8 cellular contexts compared by ENCODE assay signal in the genomic region with DNA sequence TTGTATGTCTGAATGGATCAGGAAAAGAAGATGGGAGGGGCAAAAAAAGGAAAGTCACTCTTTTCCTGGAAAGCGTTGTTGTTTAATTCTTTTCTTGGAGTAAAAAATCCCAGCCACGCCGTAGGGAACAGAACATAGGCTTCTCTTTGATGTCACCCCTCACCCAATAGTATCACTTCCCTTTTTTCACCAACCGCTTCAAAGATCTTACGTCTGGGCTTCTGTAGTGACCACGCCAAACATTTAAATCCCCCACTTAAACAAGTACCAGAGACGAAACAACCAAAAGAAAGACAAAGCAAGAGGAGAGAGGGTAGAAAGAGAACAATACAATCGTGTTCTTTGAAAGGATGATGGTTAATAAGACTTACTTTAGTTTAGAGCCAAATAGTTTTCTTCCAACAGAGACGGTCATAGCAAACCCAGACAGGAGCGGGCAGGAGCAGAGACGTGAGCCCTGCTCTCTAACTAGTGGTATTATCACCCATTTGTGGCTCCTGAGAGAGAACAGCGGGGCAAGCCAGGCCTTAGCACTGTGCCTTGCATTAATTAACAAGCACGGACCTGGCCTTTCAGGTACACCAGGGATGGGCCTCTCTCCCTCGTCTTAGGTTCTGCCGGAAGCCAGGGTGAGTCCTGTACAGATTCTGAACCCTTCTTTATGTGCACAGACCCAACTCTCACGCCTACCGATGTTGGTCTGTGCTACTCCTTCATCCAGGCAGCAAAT. TPM values are rescaled to one million over a fixed set of nuclear protein-coding genes. Genes with fewer than 3 reads are reported as not detected.
DNase-seq lines count a peak whose midpoint lies in the region; ATAC-seq and TF ChIP-seq lines count a peak whose summit lies in the region.

No MANE protein-coding gene starts in this region.

- no peaks in the 10 kb centered on the region for H3K27me3 ChIP-seq in right cardiac atrium (ENCODE audit: control insufficient read depth, insufficient read depth)

- H3K27ac Mint-ChIP-seq in progenitor cell of endocrine pancreas, result no peak overlapping the region

- DNase-seq in left cardiac atrium (no peak), right cardiac atrium (no peak), OCI-M1 (lab: John Stamatoyannopoulos, UW) (peak; percentile 2), SW480 (ENCODE audit: low spot score) (no peak), hypothalamus (lab: John Stamatoyannopoulos, UW) (no peak), progenitor cell of endocrine pancreas (ENCODE audit: low spot score, unreplicated experiment) (no peak)
- DNase-seq in central memory CD4-positive, alpha-beta T cell, result no peak

- H3K4me1 Mint-ChIP-seq in progenitor cell of endocrine pancreas (ENCODE audit: low read depth), result no peaks in the 10 kb centered on the region

- H3K4me3 Mint-ChIP-seq in progenitor cell of endocrine pancreas (ENCODE audit: low read depth), result no peak overlapping the region

- no peaks in the 10 kb centered on the region for H3K9me3 ChIP-seq in right cardiac atrium (ENCODE audit: control insufficient read depth, low read length)

- no peak for TF ChIP-seq CTCF in progenitor cell of endocrine pancreas (IDR thresholded peaks at IDR 0.05; ENCODE audit: unreplicated experiment)

- peaks cover 6% of the 10 kb centered on the region for H3K27me3 Mint-ChIP-seq in progenitor cell of endocrine pancreas

- H3K36me3 Mint-ChIP-seq in progenitor cell of endocrine pancreas (ENCODE audit: insufficient read depth), result no peaks in the 10 kb centered on the region

- peaks cover 2% of the 10 kb centered on the region for H3K4me1 ChIP-seq in right cardiac atrium (ENCODE audit: control insufficient read depth, insufficient read depth, low read length)

- intact Hi-C loops in left cardiac atrium (cut with DNase I) (no loop called here), right cardiac atrium (cut with DNase I) (no loop called here)

- no peak overlapping the region for H3K4me3 ChIP-seq in right cardiac atrium (ENCODE audit: low read length)

- ATAC-seq in left cardiac atrium, result peak; percentile 35 to 50
- ATAC-seq in right cardiac atrium, result no peak
- peak; percentile 68 for ATAC-seq in HG02981 (IDR thresholded peaks at IDR 0.05; ENCODE audit: unreplicated experiment)

- 83% methylated on average over 17 of the region's 17 CpGs for WGBS in right cardiac atrium

- no peaks in the 10 kb centered on the region for H3K9me3 Mint-ChIP-seq in progenitor cell of endocrine pancreas (ENCODE audit: low read depth)

- no peak overlapping the region for H3K27ac ChIP-seq in right cardiac atrium (ENCODE audit: low read length)

RNA-seq across cellular contexts. Expression of a gene that starts 28.1 kb away (rescaled TPM):
- 100 to 1,000 TPM in 1 of 2 donors, 10 to 100 TPM in 1; 91.7 to 113 TPM for total RNA-seq in left cardiac atrium
- 10 to 100 TPM; 70.0 to 77.3 (median 71.4) TPM for total RNA-seq in right cardiac atrium
- 45.8 TPM for polyA plus RNA-seq in right cardiac atrium
- 21.3 and 22.8 TPM in 2 replicates for total RNA-seq in progenitor cell of endocrine pancreas

Comparison
In these comparisons a context has a peak if more than half of its experiments do, and no peak if none do; other contexts are left out.
1. ATAC-seq: peak in left cardiac atrium (2 of 2) and HG02981 (single experiment); none in right cardiac atrium (0 of 2).